Comparison of ENCODE assay signal across 22 cellular contexts in genomic region chr18:48456838-48457237, GRCh38. TPM values are rescaled to one million over a fixed set of nuclear protein-coding genes. Genes with fewer than 3 reads are reported as not detected.
DNase-seq lines count a peak whose midpoint lies in the region; TF ChIP-seq lines count a peak whose summit lies in the region.
"Had no signal": no experiment of that assay in that cellular context is flagged by ENCODE, and none has a peak within 500 bp of the region (broad histone marks: within the 10 kb centered on the region; RNA-seq: fewer than 3 reads in every experiment).

No MANE protein-coding gene starts in this region.

- H3K4me3 Mint-ChIP-seq in MCF 10A (ENCODE audit: unreplicated experiment): no peak overlapping the region
- H3K4me3 Mint-ChIP-seq: B cell had no signal

- no peak for DNase-seq in breast epithelium (ENCODE audit: low spot score in 2 of 2)
- DNase-seq in MCF 10A (ENCODE audit: unreplicated experiment): no peak
- no peak for DNase-seq in epithelial cell of prostate (ENCODE audit: low read depth, low spot score)
- DNase-seq in suprapubic skin (ENCODE audit: low spot score in 2 of 2): no peak
- no peak for DNase-seq in activated CD4-positive, alpha-beta T cell treated with anti-CD3 and anti-CD28 coated beads for 1 hour
- DNase-seq in activated CD8-positive, alpha-beta memory T cell treated with anti-CD3 and anti-CD28 coated beads, Interleukin-2, amount 50 U/mL, for 4 hours: no peak
- no peak for DNase-seq in anterior cingulate cortex (lab: John Stamatoyannopoulos, UW)
- DNase-seq: DMS153, GM23248, HCEC 1CT, IMR-90, KG1, NCI-H1092, NCI-H1417 treated with DMSO at 0.1 percent for 48 hours, NCI-H1694 treated with DMSO at 0.1 percent for 48 hours, NCI-H2171 treated with DMSO at 0.1 percent for 48 hours, NCI-H524 treated with DMSO at 0.1 percent for 48 hours, NCI-H774 had no signal

- H3K36me3 Mint-ChIP-seq in MCF 10A (ENCODE audit: insufficient read depth, unreplicated experiment): no peaks in the 10 kb centered on the region

- H3K36me3 ChIP-seq in breast epithelium (no peaks in the 10 kb centered on the region), muscle layer of duodenum (ENCODE audit: control insufficient read depth in 1 of 2, insufficient read depth in 2 of 2, low read length in 2 of 2) (no peaks in the 10 kb centered on the region), suprapubic skin (no peaks in the 10 kb centered on the region)
- H3K36me3 ChIP-seq: SJCRH30 had no signal

- peaks cover 23% of the 10 kb centered on the region for H3K4me1 Mint-ChIP-seq in MCF 10A (ENCODE audit: insufficient read depth, unreplicated experiment)
- H3K4me1 Mint-ChIP-seq: B cell had no signal

- no peak for TF ChIP-seq POLR2A in breast epithelium (IDR thresholded peaks at IDR 0.05)
- no peak for TF ChIP-seq POLR2A in suprapubic skin (IDR thresholded peaks at IDR 0.05)

- no peak overlapping the region for H3K27ac Mint-ChIP-seq in MCF 10A (ENCODE audit: low read depth, unreplicated experiment)
- H3K27ac Mint-ChIP-seq: B cell had no signal

- 96% methylated on average over 9 of the region's 9 CpGs for WGBS in suprapubic skin

- H3K4me3 ChIP-seq in breast epithelium (no peak overlapping the region), muscle layer of duodenum (ENCODE audit: low read depth in 1 of 2, low read length in 2 of 2) (no peak overlapping the region), suprapubic skin (no peak overlapping the region)
- H3K4me3 ChIP-seq: GM23248, SJCRH30 had no signal

- no peaks in the 10 kb centered on the region for H3K9me3 ChIP-seq in breast epithelium
- H3K9me3 ChIP-seq in muscle layer of duodenum (ENCODE audit: control insufficient read depth in 1 of 2, low read length in 2 of 2): no peaks in the 10 kb centered on the region
- no peaks in the 10 kb centered on the region for H3K9me3 ChIP-seq in suprapubic skin
- H3K9me3 ChIP-seq: SJCRH30 had no signal

- H3K27me3 ChIP-seq in breast epithelium (no peaks in the 10 kb centered on the region), muscle layer of duodenum (ENCODE audit: low read depth, low read length) (no peaks in the 10 kb centered on the region), suprapubic skin (no peaks in the 10 kb centered on the region)
- H3K27me3 ChIP-seq: SJCRH30 had no signal

- no TSS peak for BruUV-seq in MCF 10A (replicated peaks; lab: Mats Ljungman, UMichigan)

- POLR2A ChIA-PET in MCF 10A (lab: Yijun Ruan, JAX): no interaction called here

- intact Hi-C loops in breast epithelium (cut with DNase I; ENCODE audit: low total_unique reads) (no loop called here), MCF 10A (cut with micrococcal nuclease) (no loop called here)

- no peak for TF ChIP-seq CTCF in breast epithelium (IDR thresholded peaks at IDR 0.05)
- no peak for TF ChIP-seq CTCF in MCF 10A (IDR thresholded peaks at IDR 0.05; ENCODE audit: unreplicated experiment)
- TF ChIP-seq CTCF in suprapubic skin (IDR thresholded peaks at IDR 0.05): no peak

- no peak for TF ChIP-seq EP300 in suprapubic skin (IDR thresholded peaks at IDR 0.05)

- no peaks in the 10 kb centered on the region for H3K27me3 Mint-ChIP-seq in MCF 10A (ENCODE audit: insufficient read depth, unreplicated experiment)

- CTCF ChIA-PET in MCF 10A (lab: Yijun Ruan, JAX): interaction anchor here (1.0 to 11.9 kb wide), 5 partner anchors 12 to 433 kb away, joined by 3 to 137 read pairs (median 6); no protein-coding TSS in a partner anchor

- H3K9me3 Mint-ChIP-seq in MCF 10A (ENCODE audit: unreplicated experiment): no peaks in the 10 kb centered on the region

- H3K27ac ChIP-seq in breast epithelium (peak overlapping the region; percentile 96 to 97), epithelial cell of prostate (peak overlapping the region; percentile 91), muscle layer of duodenum (ENCODE audit: low read length) (peak overlapping the region; percentile 82), suprapubic skin (peak overlapping the region; percentile 47)
- H3K27ac ChIP-seq: 22Rv1, GM23248, SJCRH30 had no signal

- H3K4me1 ChIP-seq in breast epithelium (peaks cover 24 to 37% of the 10 kb centered on the region in 2 donors), muscle layer of duodenum (ENCODE audit: control insufficient read depth in 1 of 2, insufficient read depth in 2 of 2, low read length in 2 of 2) (peaks cover 0 to 10% of the 10 kb centered on the region in 2 donors), suprapubic skin (peaks cover 40% of the 10 kb centered on the region)
- H3K4me1 ChIP-seq: SJCRH30 had no signal

RNA-seq across cellular contexts. Expression of gene ZBTB7C, which starts 47.7 kb away (rescaled TPM):
- total RNA-seq in breast epithelium (10 to 100 TPM in 1 of 3 donors, 1 to 10 TPM in 2; 5.6 to 26.5 (median 6.1) TPM), MCF 10A (2022) (0.42 and 0.69 TPM in 2 replicates), suprapubic skin (10 to 100 TPM; 26.0 to 50.6 (median 46.2) TPM)
- total RNA-seq: B cell, GM23248, IMR-90, SJCRH30 had no signal
